ENCODE assay signal across 8 cellular contexts in the genomic region with DNA sequence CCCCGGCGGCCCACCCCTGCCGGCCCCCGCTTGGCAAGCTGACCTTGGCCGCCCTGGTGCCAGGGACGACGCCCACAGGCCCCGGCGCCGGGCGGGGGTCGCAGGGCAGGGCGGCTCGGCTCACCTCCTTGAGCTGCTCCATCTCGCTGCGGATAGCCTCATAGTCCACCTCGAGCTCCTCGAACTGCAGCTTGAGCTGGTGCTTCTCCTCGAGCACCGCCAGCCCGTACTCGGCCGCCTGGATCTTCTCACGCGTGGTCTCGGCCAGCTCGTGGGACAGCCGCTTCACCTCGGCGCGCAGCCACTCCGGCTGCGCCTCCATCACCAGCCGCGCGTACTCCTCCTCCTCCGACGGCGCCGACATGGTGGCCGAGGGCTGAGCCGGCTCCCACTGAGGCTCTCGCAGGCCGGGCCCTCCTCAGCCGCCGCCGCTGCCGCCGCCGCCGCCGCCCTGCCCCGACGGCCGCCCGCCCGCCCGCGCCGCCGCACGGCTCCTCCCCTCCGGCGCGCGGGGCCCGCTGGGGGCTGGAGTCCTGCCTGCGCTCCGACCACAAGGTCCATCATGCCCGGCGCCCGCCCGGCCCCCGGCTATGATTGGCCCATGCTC. TPM values are rescaled to one million over a fixed set of nuclear protein-coding genes. Genes with fewer than 3 reads are reported as not detected.
DNase-seq lines count a peak whose midpoint lies in the region; TF ChIP-seq lines count a peak whose summit lies in the region.

A gene (minus strand): TSS at position 453 of the 607 bp plus-strand sequence. CDS start 89 bp downstream, at position 364.

- peak within 1 kb of the TSS; percentile 99 for H3K27ac ChIP-seq in CD8-positive, alpha-beta memory T cell (ENCODE audit: low read depth, low read length)
- H3K27ac ChIP-seq in SU-DHL-6 (ENCODE audit: low read depth, low read length), result peak within 1 kb of the TSS; percentile 90

- H3K4me3 Mint-ChIP-seq in CD8-positive, alpha-beta memory T cell, result peak within 1 kb of the TSS; percentile 91 to 98 (median 94)

- peak within 1 kb of the TSS; percentile 92 to 99 (median 98) for H3K27ac Mint-ChIP-seq in CD8-positive, alpha-beta memory T cell

- H3K4me1 ChIP-seq in CD8-positive, alpha-beta memory T cell (ENCODE audit: insufficient read depth, low read length), result peaks cover 35% of the 10 kb centered on the region

- peaks cover 0 to 5% (median 0%) of the 10 kb centered on the region in 3 donors for H3K36me3 Mint-ChIP-seq in CD8-positive, alpha-beta memory T cell

- no peaks in the 10 kb centered on the region for H3K27me3 ChIP-seq in CD8-positive, alpha-beta memory T cell (ENCODE audit: insufficient read depth, low read length, poor library complexity, severe bottlenecking)
- H3K27me3 ChIP-seq in SU-DHL-6 (ENCODE audit: low read length), result no peaks in the 10 kb centered on the region

- H3K9ac ChIP-seq in SU-DHL-6 (ENCODE audit: low read length), result peak within 1 kb of the TSS; percentile 85

- H3K36me3 ChIP-seq in CD8-positive, alpha-beta memory T cell (ENCODE audit: insufficient read depth, low read length), result no peaks in the 10 kb centered on the region
- H3K36me3 ChIP-seq in SU-DHL-6 (ENCODE audit: low read length), result no peaks in the 10 kb centered on the region

- POLR2A ChIA-PET in CD8-positive, alpha-beta memory T cell (lab: Charles Lee), result interaction anchor here (0.7 to 1.8 kb wide), 2 partner anchors 47 to 94 kb away, joined by 3 to 15 read pairs; a partner anchor contains a TSS
- POLR2A ChIA-PET in HEK293T (lab: Yijun Ruan, JAX), result interaction anchor here (1.0 to 1.2 kb wide), 4 partner anchors 20 to 94 kb away, joined by 4 read pairs; a partner anchor contains a TSS

- H3K4me2 ChIP-seq in SU-DHL-6 (ENCODE audit: low read depth, low read length, poor library complexity, severe bottlenecking), result peak within 1 kb of the TSS; percentile 95

- H3K27me3 Mint-ChIP-seq in CD8-positive, alpha-beta memory T cell, result no peaks in the 10 kb centered on the region

- H3F3A ChIP-seq in SU-DHL-6 (ENCODE audit: insufficient read depth), result 0 out of 2 replicates have a peak, but pooled peaks cover 3% of the 10 kb centered on the region

- H3K9me3 ChIP-seq in CD8-positive, alpha-beta memory T cell (ENCODE audit: low read length), result no peaks in the 10 kb centered on the region
- H3K9me3 ChIP-seq in SU-DHL-6 (ENCODE audit: insufficient read depth, low read length), result no peaks in the 10 kb centered on the region

- H2AFZ ChIP-seq in SU-DHL-6 (ENCODE audit: low read depth, low read length, severe bottlenecking), result peak within 1 kb of the TSS; percentile 72

- no peaks in the 10 kb centered on the region for H3K9me2 ChIP-seq in SU-DHL-6 (replicated peaks; ENCODE audit: insufficient read depth, low read length)

- TF ChIP-seq CTCF in SU-DHL-6 (IDR thresholded peaks at IDR 0.05; ENCODE audit: insufficient read depth, low read length, poor library complexity, severe bottlenecking) (no peak), fibroblast of mammary gland (conservative IDR thresholded peaks at IDR 0.05; ENCODE audit: control insufficient read depth, insufficient read depth, low read depth, low read length) (no peak)

- peak within 1 kb of the TSS; percentile 81 for H3K4me3 ChIP-seq in CD8-positive, alpha-beta memory T cell (ENCODE audit: low read length)
- peak within 1 kb of the TSS; percentile 79 for H3K4me3 ChIP-seq in SU-DHL-6 (ENCODE audit: insufficient read depth, low read length, poor library complexity, severe bottlenecking)
- H3K4me3 ChIP-seq in fibroblast of mammary gland (ENCODE audit: control insufficient read depth, low read depth, low read length), result peak within 1 kb of the TSS; percentile 90

- peaks cover 51% of the 10 kb centered on the region for H3K79me2 ChIP-seq in SU-DHL-6 (ENCODE audit: insufficient read depth, low read length)

- H4K20me1 ChIP-seq in SU-DHL-6 (ENCODE audit: low read depth, low read length), result peaks cover 9% of the 10 kb centered on the region; the same call in 1 of the 2 replicates

- CTCF ChIA-PET in CD8-positive, alpha-beta memory T cell (lab: Charles Lee), result interaction anchor here (0.6 to 1.9 kb wide), 12 partner anchors 11 to 626 kb away, joined by 3 to 7 read pairs (median 3); no protein-coding TSS in a partner anchor
- CTCF ChIA-PET in HEK293T (lab: Yijun Ruan, JAX), result no interaction called here

- no peaks in the 10 kb centered on the region for H3K9me3 Mint-ChIP-seq in CD8-positive, alpha-beta memory T cell

- DNase-seq in CD8-positive, alpha-beta memory T cell, result no peak
- DNase-seq in HEK293T (ENCODE audit: extremely low spot score), result peak; percentile 18
- no peak for DNase-seq in fibroblast of mammary gland (ENCODE audit: low read depth)
- DNase-seq in occipital lobe (lab: John Stamatoyannopoulos, UW), result no peak
- DNase-seq in medulla oblongata (ENCODE audit: extremely low spot score), result no peak
- DNase-seq in T1000 (lab: John Stamatoyannopoulos, UW), result no peak
- no peak for DNase-seq in kidney tubule cell (ENCODE audit: low spot score)

- H3K4me1 Mint-ChIP-seq in CD8-positive, alpha-beta memory T cell, result peaks cover 40 to 59% (median 49%) of the 10 kb centered on the region in 3 donors

TF ChIP-seq in HEK293T, 16 proteins besides CTCF, POLR2A, EP300 and RAD21:
- TF ChIP-seq SP1 (IDR thresholded peaks at IDR 0.05) (no peak), ELF4 (IDR thresholded peaks at IDR 0.05) (no peak), ARNT (IDR thresholded peaks at IDR 0.05) (no peak), BHLHE40 (IDR thresholded peaks at IDR 0.05; ENCODE audit: borderline replicate concordance) (no peak), ZNF384 (IDR thresholded peaks at IDR 0.05) (no peak), HDGF (IDR thresholded peaks at IDR 0.05; ENCODE audit: borderline replicate concordance) (no peak), FOXA1 (IDR thresholded peaks at IDR 0.05) (no peak), FOXM1 (IDR thresholded peaks at IDR 0.05; ENCODE audit: borderline replicate concordance) (no peak), FOXK2 (IDR thresholded peaks at IDR 0.05) (no peak), L3MBTL2 (conservative IDR thresholded peaks at IDR 0.05) (no peak), CTBP1 (IDR thresholded peaks at IDR 0.05; ENCODE audit: borderline replicate concordance) (no peak), LEF1 (IDR thresholded peaks at IDR 0.05; ENCODE audit: borderline replicate concordance) (no peak), NFRKB (IDR thresholded peaks at IDR 0.05) (no peak), TARDBP (IDR thresholded peaks at IDR 0.05) (no peak), SUZ12 (IDR thresholded peaks at IDR 0.05) (no peak)
- TF ChIP-seq, protein P1, sequence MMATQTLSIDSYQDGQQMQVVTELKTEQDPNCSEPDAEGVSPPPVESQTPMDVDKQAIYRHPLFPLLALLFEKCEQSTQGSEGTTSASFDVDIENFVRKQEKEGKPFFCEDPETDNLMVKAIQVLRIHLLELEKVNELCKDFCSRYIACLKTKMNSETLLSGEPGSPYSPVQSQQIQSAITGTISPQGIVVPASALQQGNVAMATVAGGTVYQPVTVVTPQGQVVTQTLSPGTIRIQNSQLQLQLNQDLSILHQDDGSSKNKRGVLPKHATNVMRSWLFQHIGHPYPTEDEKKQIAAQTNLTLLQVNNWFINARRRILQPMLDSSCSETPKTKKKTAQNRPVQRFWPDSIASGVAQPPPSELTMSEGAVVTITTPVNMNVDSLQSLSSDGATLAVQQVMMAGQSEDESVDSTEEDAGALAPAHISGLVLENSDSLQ (IDR thresholded peaks at IDR 0.05), result no peak

RNA-seq across cellular contexts. Expression of the gene that starts here (rescaled TPM):
- total RNA-seq in CD8-positive, alpha-beta memory T cell, result 10 to 100 TPM; 26.7 to 27.1 TPM
- 18.6 TPM for polyA plus RNA-seq in CD8-positive, alpha-beta memory T cell
- 31.4 TPM for total RNA-seq in occipital lobe
